In genomic region chr1:11882814-11883538, GRCh38 we compare ENCODE assay signal across 14 cellular contexts. TPM values are rescaled to one million over a fixed set of nuclear protein-coding genes. Genes with fewer than 3 reads are reported as not detected.
A peak's percentile ranks its signal among the peaks of the same experiment; 100 is the strongest.
DNase-seq lines count a peak whose midpoint lies in the region; ATAC-seq, FAIRE-seq and TF ChIP-seq lines count a peak whose summit lies in the region.
"Had no signal": no experiment of that assay in that cellular context is flagged by ENCODE, and none has a peak within 500 bp of the region (broad histone marks: within the 10 kb centered on the region; RNA-seq: fewer than 3 reads in every experiment).

No MANE protein-coding gene starts in this region.

- intact Hi-C loops in pancreas (cut with DNase I) (no loop called here), esophagus muscularis mucosa (cut with DNase I) (no loop called here)

- H3K36me3 ChIP-seq in H7 (replicated peaks; ENCODE audit: control insufficient read depth, insufficient read depth, low read length) (no peaks in the 10 kb centered on the region), pancreas (no peaks in the 10 kb centered on the region), esophagus muscularis mucosa (no peaks in the 10 kb centered on the region)

- H3K27ac ChIP-seq in pancreas = no peak overlapping the region
- H3K27ac ChIP-seq in esophagus muscularis mucosa (replicated peaks in 1 of 4) = no peak overlapping the region
- H3K27ac ChIP-seq: skin epidermis had no signal

- ATAC-seq in pancreas = peak; percentile 92 to 100 (median 99)
- ATAC-seq in activated T-helper 17 cell treated with anti-CD3 and anti-CD28 coated beads, Interleukin-2, amount 50 U/mL, for 72 hours (replicated peaks) = no peak

- TF ChIP-seq POLR2A in erythroblast (IDR thresholded peaks at IDR 0.05; ENCODE audit: low read length) (peak; percentile 63), esophagus muscularis mucosa (IDR thresholded peaks at IDR 0.05; ENCODE audit: low read depth) (no peak)

- H3K4me3 ChIP-seq in H7 (ENCODE audit: insufficient read depth, low read depth, low read length) = no peak overlapping the region
- H3K4me3 ChIP-seq in pancreas = no peak overlapping the region
- no peak overlapping the region for H3K4me3 ChIP-seq in esophagus muscularis mucosa
- H3K4me3 ChIP-seq: skin epidermis had no signal

- no peaks in the 10 kb centered on the region for H3K36me3 Mint-ChIP-seq in activated T-helper 17 cell treated with anti-CD3 and anti-CD28 coated beads, Interleukin-2, amount 50 U/mL, for 72 hours (ENCODE audit: low read depth)

- H3K9me3 ChIP-seq in pancreas (no peaks in the 10 kb centered on the region), esophagus muscularis mucosa (no peaks in the 10 kb centered on the region)

- TF ChIP-seq EP300 in esophagus muscularis mucosa (IDR thresholded peaks at IDR 0.05) = no peak

- H3K4me3 Mint-ChIP-seq in activated T-helper 17 cell treated with anti-CD3 and anti-CD28 coated beads, Interleukin-2, amount 50 U/mL, for 72 hours = no peak overlapping the region

- H3K27me3 ChIP-seq in H7 (ENCODE audit: control insufficient read depth, insufficient read depth, low read length) (no peaks in the 10 kb centered on the region), pancreas (no peaks in the 10 kb centered on the region), esophagus muscularis mucosa (peaks cover 0 to 50% (median 0%) of the 10 kb centered on the region in 4 donors)

- no peak overlapping the region for H3K27ac Mint-ChIP-seq in activated T-helper 17 cell treated with anti-CD3 and anti-CD28 coated beads, Interleukin-2, amount 50 U/mL, for 72 hours

- FAIRE-seq in pancreas (lab: Jason Lieb, UNC) = no peak
- FAIRE-seq: endometrium had no signal

- H3K27me3 Mint-ChIP-seq in activated T-helper 17 cell treated with anti-CD3 and anti-CD28 coated beads, Interleukin-2, amount 50 U/mL, for 72 hours = peaks cover 16% of the 10 kb centered on the region

- WGBS in pancreas, 2 donors = 32 to 36% methylated on average over 13 of the region's 13 CpGs
- 53% methylated on average over 8 of the region's 13 CpGs for WGBS in esophagus muscularis mucosa

- H3K4me1 Mint-ChIP-seq in activated T-helper 17 cell treated with anti-CD3 and anti-CD28 coated beads, Interleukin-2, amount 50 U/mL, for 72 hours = no peaks in the 10 kb centered on the region

- H3K9me3 Mint-ChIP-seq in activated T-helper 17 cell treated with anti-CD3 and anti-CD28 coated beads, Interleukin-2, amount 50 U/mL, for 72 hours = no peaks in the 10 kb centered on the region

- DNase-seq in H7 (peak; percentile 84), NCI-H69 (lab: John Stamatoyannopoulos, UW) (peak; percentile 18), erythroblast (lab: John Stamatoyannopoulos, UW) (peak; percentile 93 to 96), pancreas (peak; percentile 76 to 94 (median 84)), KBM-7 (no peak), esophagus muscularis mucosa (ENCODE audit: extremely low spot score) (no peak), GM10266 (ENCODE audit: extremely low spot score) (no peak)
- DNase-seq: activated effector memory CD4-positive, alpha-beta T cell treated with Interleukin-2 at 50 U/mL for 16 hours; NCI-H1436; stimulated activated naive CD4-positive, alpha-beta T cell had no signal

- in situ Hi-C loops in KBM-7 (cut with MboI; ENCODE audit: low pct_unique_long_range_greater_than_20kb, low sequenced_read_pairs) = no loop called here

- TF ChIP-seq CTCF in pancreas (IDR thresholded peaks at IDR 0.05) (no peak), esophagus muscularis mucosa (IDR thresholded peaks at IDR 0.05) (no peak), GM10266 (IDR thresholded peaks at IDR 0.05; ENCODE audit: control insufficient read depth, insufficient read depth, low read depth, missing control alignments) (no peak)

- H3K4me1 ChIP-seq in pancreas (peaks cover 0 to 8% (median 6%) of the 10 kb centered on the region in 3 donors), esophagus muscularis mucosa (peaks cover 15 to 60% (median 27%) of the 10 kb centered on the region in 4 donors)

RNA-seq across cellular contexts. Expression of gene NPPB, which starts 24.2 kb away (rescaled TPM):
- 1.5 and 20.3 TPM in 2 replicates for total RNA-seq in H7 (2014; rRNA removed; shearing (Covaris generic))
- 1 to 10 TPM in 1 of 6 donors, under 1 TPM in 2, not detected in 3; 0.28 to 1.5 (median 0.31) TPM for total RNA-seq in pancreas
- 1 to 10 TPM in 1 of 2 donors, under 1 TPM in 1; 0.95 to 1.6 TPM for polyA plus RNA-seq in pancreas
- total RNA-seq in esophagus muscularis mucosa = not detected
- total RNA-seq in activated T-helper 17 cell treated with anti-CD3 and anti-CD28 coated beads, Interleukin-2, amount 50 U/mL, for 72 hours = not detected
- total RNA-seq: lower leg skin had no signal

RNA-seq across cellular contexts. Expression of gene NPPA, which starts 35.4 kb away (rescaled TPM):
- 0.85 TPM in 1 of 2 replicates, not detected in the other for total RNA-seq in H7 (2014; rRNA removed; shearing (Covaris generic))
- under 1 TPM in 1 of 6 donors, not detected in 5; 0.24 TPM for total RNA-seq in pancreas
- polyA plus RNA-seq in pancreas = 1 to 10 TPM in 1 of 2 donors, under 1 TPM in 1; 0.28 to 1.3 TPM
- total RNA-seq in esophagus muscularis mucosa = 1 to 10 TPM in 1 of 4 donors, not detected in 3; 1.7 TPM
- not detected for total RNA-seq in activated T-helper 17 cell treated with anti-CD3 and anti-CD28 coated beads, Interleukin-2, amount 50 U/mL, for 72 hours
- total RNA-seq: lower leg skin had no signal

RNA-seq across cellular contexts. Expression of gene KIAA2013, which starts 43.3 kb away (rescaled TPM):
- total RNA-seq in H7 (2014; rRNA removed; shearing (Covaris generic)) = 105 and 113 TPM in 2 replicates
- total RNA-seq in pancreas = 10 to 100 TPM; 23.9 to 33.8 (median 28.0) TPM
- 10 to 100 TPM; 21.0 to 25.3 TPM for polyA plus RNA-seq in pancreas
- total RNA-seq in esophagus muscularis mucosa = 100 to 1,000 TPM in 2 of 4 donors, 10 to 100 TPM in 2; 77.7 to 145 (median 104) TPM
- 10 to 100 TPM; 15.6 to 32.2 TPM for total RNA-seq in activated T-helper 17 cell treated with anti-CD3 and anti-CD28 coated beads, Interleukin-2, amount 50 U/mL, for 72 hours

RNA-seq across cellular contexts. Expression of gene PLOD1, which starts 51.5 kb away (rescaled TPM):
- total RNA-seq in H7 (2014; rRNA removed; shearing (Covaris generic)) = 90.7 and 103 TPM in 2 replicates
- 10 to 100 TPM; 25.3 to 55.2 (median 37.7) TPM for total RNA-seq in pancreas
- polyA plus RNA-seq in pancreas = 10 to 100 TPM; 20.0 to 30.5 TPM
- total RNA-seq in esophagus muscularis mucosa = 100 to 1,000 TPM in 1 of 4 donors, 10 to 100 TPM in 3; 67.5 to 111 (median 75.0) TPM
- total RNA-seq in activated T-helper 17 cell treated with anti-CD3 and anti-CD28 coated beads, Interleukin-2, amount 50 U/mL, for 72 hours = 10 to 100 TPM; 18.1 to 36.1 TPM

Comparison
In these comparisons a context has a peak if more than half of its experiments do, and no peak if none do; other contexts are left out.
1. DNase-seq: peak in H7 (single experiment), NCI-H69 (single experiment), erythroblast (2 of 2) and pancreas (6 of 6); none in KBM-7 (single experiment), esophagus muscularis mucosa (single experiment) and GM10266 (single experiment).